In the genomic region with DNA sequence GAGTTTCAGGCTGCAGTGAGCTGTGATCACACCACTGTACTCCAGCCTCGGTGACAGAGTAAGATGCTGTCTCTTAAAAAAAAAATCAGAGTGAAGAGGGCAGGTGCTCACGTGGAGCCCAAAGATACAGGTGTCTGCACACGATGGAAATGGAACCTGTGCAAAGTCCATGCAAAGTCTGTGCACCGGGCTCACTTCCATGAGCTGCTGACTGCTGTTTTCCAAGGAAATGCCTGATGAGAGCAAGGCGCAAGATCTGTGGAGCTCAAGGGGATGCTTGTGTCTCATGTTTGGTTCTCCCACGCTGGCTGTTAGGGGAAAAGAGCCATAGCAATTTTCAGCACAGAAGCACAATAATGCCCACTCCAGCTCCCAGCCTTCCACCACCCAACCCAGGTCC, we compare ENCODE assay signal across 17 cellular contexts. TPM values are rescaled to one million over a fixed set of nuclear protein-coding genes. Genes with fewer than 3 reads are reported as not detected.
A peak's percentile ranks its signal among the peaks of the same experiment; 100 is the strongest.
DNase-seq lines count a peak whose midpoint lies in the region; ATAC-seq, FAIRE-seq and TF ChIP-seq lines count a peak whose summit lies in the region.
"Had no signal": no experiment of that assay in that cellular context is flagged by ENCODE, and none has a peak within 500 bp of the region (broad histone marks: within the 10 kb centered on the region; RNA-seq: fewer than 3 reads in every experiment).

No MANE protein-coding gene starts in this region.

- intact Hi-C loops in Right ventricle myocardium inferior (cut with DNase I) (no loop called here), cardiac septum (cut with DNase I) (no loop called here), kidney (cut with DNase I) (no loop called here), pancreas (cut with DNase I) (no loop called here), uterus (cut with DNase I; ENCODE audit: low total_unique reads) (no loop called here)

- H3K4me3 Mint-ChIP-seq in neural progenitor cell = no peak overlapping the region
- H3K4me3 Mint-ChIP-seq: type B pancreatic cell had no signal

- 89 to 90% methylated on average over 6 of the region's 6 CpGs for WGBS in pancreas, 2 donors

- peaks cover 3% of the 10 kb centered on the region for H3K4me1 Mint-ChIP-seq in neural progenitor cell

- no peaks in the 10 kb centered on the region for H4K20me1 ChIP-seq in neural progenitor cell (ENCODE audit: low read depth)

- H3K4me1 ChIP-seq in kidney (ENCODE audit: control insufficient read depth in 1 of 2, insufficient read depth in 1 of 2, low read depth in 1 of 2, low read length in 2 of 2) (peaks cover 37 to 45% of the 10 kb centered on the region in 2 donors), pancreas (peaks cover 0 to 35% (median 25%) of the 10 kb centered on the region in 3 donors), uterus (no peaks in the 10 kb centered on the region), neural progenitor cell (peaks cover 8% of the 10 kb centered on the region)

- TF ChIP-seq CTCF in kidney (IDR thresholded peaks at IDR 0.05; ENCODE audit: borderline replicate concordance, extremely low read depth, insufficient read depth) (no peak), pancreas (IDR thresholded peaks at IDR 0.05) (no peak), uterus (IDR thresholded peaks at IDR 0.05) (no peak), neural progenitor cell (IDR thresholded peaks at IDR 0.05) (no peak)

- no peaks in the 10 kb centered on the region for H3K27me3 ChIP-seq in pancreas
- H3K27me3 ChIP-seq in uterus = no peaks in the 10 kb centered on the region
- H3K27me3 ChIP-seq in neural progenitor cell = no peaks in the 10 kb centered on the region

- H3F3A ChIP-seq in neural progenitor cell (ENCODE audit: low read depth) = no peaks in the 10 kb centered on the region

- peaks cover 10% of the 10 kb centered on the region for H3K9me3 Mint-ChIP-seq in neural progenitor cell

- no peak for TF ChIP-seq POLR2A in uterus (IDR thresholded peaks at IDR 0.05)

- no peak overlapping the region for H3K4me2 ChIP-seq in neural progenitor cell

- H3K36me3 ChIP-seq in kidney (ENCODE audit: control insufficient read depth in 1 of 2, insufficient read depth in 2 of 2, low read length in 2 of 2) = no peaks in the 10 kb centered on the region
- H3K36me3 ChIP-seq in pancreas = no peaks in the 10 kb centered on the region
- no peaks in the 10 kb centered on the region for H3K36me3 ChIP-seq in uterus
- H3K36me3 ChIP-seq in neural progenitor cell = no peaks in the 10 kb centered on the region

- H3K9ac ChIP-seq in kidney (ENCODE audit: low read length in 2 of 2) = no peak overlapping the region
- no peak overlapping the region for H3K9ac ChIP-seq in neural progenitor cell

- H3K36me3 Mint-ChIP-seq in neural progenitor cell = peaks cover 10% of the 10 kb centered on the region

- H3K27me3 Mint-ChIP-seq in neural progenitor cell (ENCODE audit: insufficient read depth, low read depth) = no peaks in the 10 kb centered on the region
- H3K27me3 Mint-ChIP-seq: type B pancreatic cell had no signal

- H3K27ac ChIP-seq in kidney (ENCODE audit: low read depth in 2 of 2, low read length in 2 of 2) = peak overlapping the region; percentile 85
- peak overlapping the region; percentile 27 to 76 (median 58) for H3K27ac ChIP-seq in pancreas
- peak overlapping the region; percentile 49 to 67 for H3K27ac ChIP-seq in uterus
- H3K27ac ChIP-seq in neural progenitor cell = no peak overlapping the region
- H3K27ac ChIP-seq: 22Rv1, C4-2B had no signal

- H3K27ac Mint-ChIP-seq in neural progenitor cell = no peak overlapping the region
- H3K27ac Mint-ChIP-seq: type B pancreatic cell had no signal

- H3K79me2 ChIP-seq in neural progenitor cell (ENCODE audit: low read depth) = no peaks in the 10 kb centered on the region

- H2AFZ ChIP-seq in neural progenitor cell (replicated peaks) = no peak overlapping the region

- no peak for DNase-seq in Right ventricle myocardium inferior (ENCODE audit: missing footprints)
- no peak for DNase-seq in cardiac septum (ENCODE audit: low spot score)
- DNase-seq in kidney = no peak
- DNase-seq in pancreas = no peak
- DNase-seq in uterus = no peak
- DNase-seq in hypothalamus (lab: John Stamatoyannopoulos, UW) = no peak
- no peak for DNase-seq in neural progenitor cell (ENCODE audit: low spot score)
- DNase-seq: activated CD4-positive, alpha-beta T cell treated with anti-CD3 and anti-CD28 coated beads for 48 hours; activated CD8-positive, alpha-beta memory T cell treated with anti-CD3 and anti-CD28 coated beads, Interleukin-2, amount 50 U/mL, for 48 hours; NCI-H2081 treated with DMSO at 0.1 percent for 48 hours; NCI-H526 treated with DMSO at 0.1 percent for 48 hours had no signal

- ATAC-seq in Right ventricle myocardium inferior = peak; percentile 20
- peak in 2 of 4 donors; percentile 2 to 4 for ATAC-seq in pancreas
- no peak for ATAC-seq in GM18868 (IDR thresholded peaks at IDR 0.05; ENCODE audit: unreplicated experiment)
- ATAC-seq: HCT116, SK-N-SH treated with all-trans-retinoic acid at 6 μM for 48 hours had no signal

- H3K9me3 ChIP-seq in kidney (ENCODE audit: control insufficient read depth in 1 of 2, low read length in 2 of 2) (no peaks in the 10 kb centered on the region), pancreas (no peaks in the 10 kb centered on the region), uterus (no peaks in the 10 kb centered on the region), neural progenitor cell (ENCODE audit: low read depth) (peaks cover 6% of the 10 kb centered on the region)

- FAIRE-seq in kidney (lab: Jason Lieb, UNC) (no peak), pancreas (lab: Jason Lieb, UNC) (no peak)

- no peak overlapping the region for H3K4me3 ChIP-seq in kidney (ENCODE audit: low read length in 2 of 2)
- no peak overlapping the region for H3K4me3 ChIP-seq in pancreas
- H3K4me3 ChIP-seq in uterus = no peak overlapping the region
- no peak overlapping the region for H3K4me3 ChIP-seq in neural progenitor cell

RNA-seq across cellular contexts. Expression of gene DICER1, which starts 27.7 kb away (rescaled TPM):
- total RNA-seq in Right ventricle myocardium inferior (20.7 TPM), cardiac septum (33.1 TPM), kidney (83.6 TPM), pancreas (10 to 100 TPM; 22.1 to 37.8 (median 26.4) TPM), uterus (100 to 1,000 TPM in 1 of 4 donors, 10 to 100 TPM in 3; 81.6 to 103 (median 88.8) TPM), neural progenitor cell (ENCODE audit: low replicate concordance) (56.7 and 70.0 TPM in 2 replicates)
- polyA plus RNA-seq in kidney (ENCODE audit: insufficient read depth, low read depth, low replicate concordance) (6.0 TPM), pancreas (10 to 100 TPM in 1 of 2 donors, 1 to 10 TPM in 1; 5.7 to 11.8 TPM)
